Comparison of ENCODE assay signal across 21 cellular contexts in genomic region chr11:130106381-130106780, GRCh38. TPM values are rescaled to one million over a fixed set of nuclear protein-coding genes. Genes with fewer than 3 reads are reported as not detected.
A peak's percentile ranks its signal among the peaks of the same experiment; 100 is the strongest.
DNase-seq lines count a peak whose midpoint lies in the region; ATAC-seq, FAIRE-seq and TF ChIP-seq lines count a peak whose summit lies in the region.
"Had no signal": no experiment of that assay in that cellular context is flagged by ENCODE, and none has a peak within 500 bp of the region (broad histone marks: within the 10 kb centered on the region; RNA-seq: fewer than 3 reads in every experiment).

No MANE protein-coding gene starts in this region.

- H3K79me2 ChIP-seq in GM23338 (replicated peaks; ENCODE audit: insufficient read depth), result peaks cover 87% of the 10 kb centered on the region
- peaks cover 33% of the 10 kb centered on the region for H3K79me2 ChIP-seq in astrocyte (ENCODE audit: insufficient read depth, low read length)

- H3K36me3 ChIP-seq in GM23338 (ENCODE audit: insufficient read depth) (peaks cover 16% of the 10 kb centered on the region; the same call in 1 of the 2 replicates), astrocyte (ENCODE audit: insufficient read depth, low read length) (peaks cover 8% of the 10 kb centered on the region)

- FAIRE-seq in astrocyte (lab: Jason Lieb, UNC), result no peak
- FAIRE-seq: A204.1, D721Med, G401.6, GM12891 had no signal

- no peak overlapping the region for H3K9ac ChIP-seq in astrocyte (ENCODE audit: low read length)

- no peak overlapping the region for H3K4me2 ChIP-seq in GM23338
- H3K4me2 ChIP-seq in astrocyte (ENCODE audit: low read length), result no peak overlapping the region

- H4K20me1 ChIP-seq in GM23338 (replicated peaks; ENCODE audit: insufficient read depth) (peaks cover 29% of the 10 kb centered on the region; the same call in 1 of the 2 replicates), astrocyte (ENCODE audit: insufficient read depth, low read length) (peaks cover 82% of the 10 kb centered on the region)

- H3K27ac Mint-ChIP-seq in GM23338 (peak overlapping the region; percentile 29; the same call in 1 of the 2 replicates), astrocyte (ENCODE audit: unreplicated experiment) (peak overlapping the region; percentile 6), endothelial cell (ENCODE audit: unreplicated experiment) (peak overlapping the region; percentile 39), neural crest cell (ENCODE audit: unreplicated experiment) (peak overlapping the region; percentile 24)
- H3K27ac Mint-ChIP-seq: B cell; CD4-positive, alpha-beta memory T cell had no signal

- H3K9me2 ChIP-seq in GM23338 (ENCODE audit: insufficient read depth), result peaks cover 3% of the 10 kb centered on the region; the same call in 1 of the 2 replicates

- no peak overlapping the region for H2AFZ ChIP-seq in GM23338
- H2AFZ ChIP-seq in astrocyte (ENCODE audit: low read depth, low read length), result no peak overlapping the region

- no peak overlapping the region for H3K4me3 Mint-ChIP-seq in GM23338
- peak overlapping the region; percentile 34 for H3K4me3 Mint-ChIP-seq in astrocyte (ENCODE audit: unreplicated experiment)
- H3K4me3 Mint-ChIP-seq in endothelial cell (ENCODE audit: unreplicated experiment), result no peak overlapping the region
- H3K4me3 Mint-ChIP-seq in neural crest cell, result no peak overlapping the region
- H3K4me3 Mint-ChIP-seq: B cell had no signal

- H3K27me3 Mint-ChIP-seq in GM23338 (ENCODE audit: insufficient read depth, low read depth, poor library complexity), result peaks cover 4% of the 10 kb centered on the region
- no peaks in the 10 kb centered on the region for H3K27me3 Mint-ChIP-seq in astrocyte (ENCODE audit: low read depth, unreplicated experiment)
- H3K27me3 Mint-ChIP-seq in endothelial cell (ENCODE audit: unreplicated experiment), result no peaks in the 10 kb centered on the region
- no peaks in the 10 kb centered on the region for H3K27me3 Mint-ChIP-seq in neural crest cell (ENCODE audit: low read depth)
- H3K27me3 Mint-ChIP-seq: B cell; CD4-positive, alpha-beta memory T cell had no signal

- TF ChIP-seq CTCF in GM23338 (conservative IDR thresholded peaks at IDR 0.05; ENCODE audit: low read depth in 2 of 2) (no peak), astrocyte (IDR thresholded peaks at IDR 0.05; ENCODE audit: insufficient read depth, low read depth, low read length) (no peak), endothelial cell (IDR thresholded peaks at IDR 0.05; ENCODE audit: unreplicated experiment) (no peak), neural crest cell (conservative IDR thresholded peaks at IDR 0.05) (no peak)

- H3K4me1 ChIP-seq in GM23338 (ENCODE audit: insufficient read depth), result peaks cover 25% of the 10 kb centered on the region
- peaks cover 25% of the 10 kb centered on the region for H3K4me1 ChIP-seq in astrocyte (ENCODE audit: insufficient read depth, low read length)
- H3K4me1 ChIP-seq: HAP-1 had no signal

- H3K27ac ChIP-seq in GM23338 (ENCODE audit: low read depth) (no peak overlapping the region; the same call in 1 of the 2 replicates), astrocyte (ENCODE audit: low read depth, low read length) (no peak overlapping the region)

- peaks cover 4% of the 10 kb centered on the region; the same call in 2 of the 3 replicates for H3K9me3 Mint-ChIP-seq in GM23338
- H3K9me3 Mint-ChIP-seq in astrocyte (ENCODE audit: unreplicated experiment), result no peaks in the 10 kb centered on the region
- H3K9me3 Mint-ChIP-seq in endothelial cell (ENCODE audit: unreplicated experiment), result no peaks in the 10 kb centered on the region
- peaks cover 4% of the 10 kb centered on the region for H3K9me3 Mint-ChIP-seq in neural crest cell
- H3K9me3 Mint-ChIP-seq: CD4-positive, alpha-beta memory T cell had no signal

- no peaks in the 10 kb centered on the region for H3K9me3 ChIP-seq in astrocyte (ENCODE audit: insufficient read depth, low read depth, low read length)
- H3K9me3 ChIP-seq: HAP-1 had no signal

- H3F3A ChIP-seq in GM23338 (replicated peaks; ENCODE audit: low read depth), result no peaks in the 10 kb centered on the region

- H3K27me3 ChIP-seq in GM23338 (ENCODE audit: insufficient read depth) (no peaks in the 10 kb centered on the region), astrocyte (ENCODE audit: insufficient read depth, low read length) (peaks cover 44% of the 10 kb centered on the region)

- ATAC-seq in GM23338 (no peak), HG02642 (IDR thresholded peaks at IDR 0.05; ENCODE audit: poor library complexity, unreplicated experiment) (no peak), HG02610 (IDR thresholded peaks at IDR 0.05; ENCODE audit: unreplicated experiment) (no peak)

- H3K36me3 Mint-ChIP-seq in GM23338 (ENCODE audit: low read depth), result peaks cover 38% of the 10 kb centered on the region
- peaks cover 25% of the 10 kb centered on the region for H3K36me3 Mint-ChIP-seq in astrocyte (ENCODE audit: low read depth, unreplicated experiment)
- H3K36me3 Mint-ChIP-seq in endothelial cell (ENCODE audit: low read depth, unreplicated experiment), result peaks cover 37% of the 10 kb centered on the region
- H3K36me3 Mint-ChIP-seq in neural crest cell (ENCODE audit: low read depth), result peaks cover 27% of the 10 kb centered on the region

- H3K4me1 Mint-ChIP-seq in GM23338, result peaks cover 30% of the 10 kb centered on the region
- H3K4me1 Mint-ChIP-seq in astrocyte (ENCODE audit: low read depth, unreplicated experiment), result peaks cover 60% of the 10 kb centered on the region
- H3K4me1 Mint-ChIP-seq in endothelial cell (ENCODE audit: unreplicated experiment), result peaks cover 37% of the 10 kb centered on the region
- H3K4me1 Mint-ChIP-seq in neural crest cell, result peaks cover 28% of the 10 kb centered on the region

- no peak overlapping the region for H3K4me3 ChIP-seq in GM23338
- H3K4me3 ChIP-seq in astrocyte (ENCODE audit: insufficient read depth, low read depth, low read length), result no peak overlapping the region
- H3K4me3 ChIP-seq: HAP-1 had no signal

- DNase-seq in GM23338 (ENCODE audit: low spot score), result no peak
- no peak for DNase-seq in astrocyte (ENCODE audit: low read depth)
- no peak for DNase-seq in endothelial cell (ENCODE audit: low spot score)
- DNase-seq in neural crest cell (ENCODE audit: low read depth, low spot score), result no peak
- no peak for DNase-seq in activated CD4-positive, alpha-beta T cell treated with anti-CD3 and anti-CD28 coated beads, Interleukin-2, amount 50 U/mL, for 4 hours
- no peak for DNase-seq in activated naive CD4-positive, alpha-beta T cell (lab: John Stamatoyannopoulos, UW)
- DNase-seq: C1 segment of cervical spinal cord; CD4-positive, alpha-beta memory T cell; DMS153; DMS79 treated with DMSO at 0.1 percent for 48 hours; EL; GOT3; IMR-90 had no signal

TF ChIP-seq in GM23338, 12 proteins besides CTCF, POLR2A, EP300 and RAD21 (continues in another document):
- TF ChIP-seq EZH2 (IDR thresholded peaks at IDR 0.05; ENCODE audit: low read depth, unreplicated experiment), result no peak

RNA-seq across cellular contexts. Expression of gene APLP2, which starts 36.7 kb away (rescaled TPM):
- total RNA-seq in GM23338 (2014; rRNA removed; shearing (Covaris generic)), result 291 and 322 TPM in 2 replicates
- polyA plus RNA-seq in GM23338 (2016; fragmentation: Nextera tagmentation; extraction: Ambion mirVana), result 312 and 362 TPM in 2 replicates
- 804 and 849 TPM in 2 replicates for total RNA-seq in astrocyte
- 815 TPM for total RNA-seq in endothelial cell (ENCODE audit: unreplicated experiment)
- total RNA-seq in neural crest cell, result 224 and 234 TPM in 2 replicates

RNA-seq across cellular contexts. Expression of gene ST14, which starts 53.2 kb away (rescaled TPM):
- 32.7 and 36.3 TPM in 2 replicates for total RNA-seq in GM23338 (2014; rRNA removed; shearing (Covaris generic))
- 7.9 and 8.3 TPM in 2 replicates for polyA plus RNA-seq in GM23338 (2016; fragmentation: Nextera tagmentation; extraction: Ambion mirVana)
- total RNA-seq in astrocyte (1.4 and 4.2 TPM in 2 replicates), endothelial cell (ENCODE audit: unreplicated experiment) (8.7 TPM), neural crest cell (0.12 and 0.30 TPM in 2 replicates)
- total RNA-seq: IMR-90 had no signal
- polyA plus RNA-seq: IMR-90 had no signal
